Comparison of ENCODE assay signal across 1 cellular context in genomic region chr7:66493235-66494181, GRCh38.
TF ChIP-seq lines count a peak whose summit lies in the region.

No MANE protein-coding gene starts in this region.

TF ChIP-seq in GM23338, 12 proteins besides CTCF, POLR2A, EP300 and RAD21 (continued from another document):
- TF ChIP-seq, protein P1, sequence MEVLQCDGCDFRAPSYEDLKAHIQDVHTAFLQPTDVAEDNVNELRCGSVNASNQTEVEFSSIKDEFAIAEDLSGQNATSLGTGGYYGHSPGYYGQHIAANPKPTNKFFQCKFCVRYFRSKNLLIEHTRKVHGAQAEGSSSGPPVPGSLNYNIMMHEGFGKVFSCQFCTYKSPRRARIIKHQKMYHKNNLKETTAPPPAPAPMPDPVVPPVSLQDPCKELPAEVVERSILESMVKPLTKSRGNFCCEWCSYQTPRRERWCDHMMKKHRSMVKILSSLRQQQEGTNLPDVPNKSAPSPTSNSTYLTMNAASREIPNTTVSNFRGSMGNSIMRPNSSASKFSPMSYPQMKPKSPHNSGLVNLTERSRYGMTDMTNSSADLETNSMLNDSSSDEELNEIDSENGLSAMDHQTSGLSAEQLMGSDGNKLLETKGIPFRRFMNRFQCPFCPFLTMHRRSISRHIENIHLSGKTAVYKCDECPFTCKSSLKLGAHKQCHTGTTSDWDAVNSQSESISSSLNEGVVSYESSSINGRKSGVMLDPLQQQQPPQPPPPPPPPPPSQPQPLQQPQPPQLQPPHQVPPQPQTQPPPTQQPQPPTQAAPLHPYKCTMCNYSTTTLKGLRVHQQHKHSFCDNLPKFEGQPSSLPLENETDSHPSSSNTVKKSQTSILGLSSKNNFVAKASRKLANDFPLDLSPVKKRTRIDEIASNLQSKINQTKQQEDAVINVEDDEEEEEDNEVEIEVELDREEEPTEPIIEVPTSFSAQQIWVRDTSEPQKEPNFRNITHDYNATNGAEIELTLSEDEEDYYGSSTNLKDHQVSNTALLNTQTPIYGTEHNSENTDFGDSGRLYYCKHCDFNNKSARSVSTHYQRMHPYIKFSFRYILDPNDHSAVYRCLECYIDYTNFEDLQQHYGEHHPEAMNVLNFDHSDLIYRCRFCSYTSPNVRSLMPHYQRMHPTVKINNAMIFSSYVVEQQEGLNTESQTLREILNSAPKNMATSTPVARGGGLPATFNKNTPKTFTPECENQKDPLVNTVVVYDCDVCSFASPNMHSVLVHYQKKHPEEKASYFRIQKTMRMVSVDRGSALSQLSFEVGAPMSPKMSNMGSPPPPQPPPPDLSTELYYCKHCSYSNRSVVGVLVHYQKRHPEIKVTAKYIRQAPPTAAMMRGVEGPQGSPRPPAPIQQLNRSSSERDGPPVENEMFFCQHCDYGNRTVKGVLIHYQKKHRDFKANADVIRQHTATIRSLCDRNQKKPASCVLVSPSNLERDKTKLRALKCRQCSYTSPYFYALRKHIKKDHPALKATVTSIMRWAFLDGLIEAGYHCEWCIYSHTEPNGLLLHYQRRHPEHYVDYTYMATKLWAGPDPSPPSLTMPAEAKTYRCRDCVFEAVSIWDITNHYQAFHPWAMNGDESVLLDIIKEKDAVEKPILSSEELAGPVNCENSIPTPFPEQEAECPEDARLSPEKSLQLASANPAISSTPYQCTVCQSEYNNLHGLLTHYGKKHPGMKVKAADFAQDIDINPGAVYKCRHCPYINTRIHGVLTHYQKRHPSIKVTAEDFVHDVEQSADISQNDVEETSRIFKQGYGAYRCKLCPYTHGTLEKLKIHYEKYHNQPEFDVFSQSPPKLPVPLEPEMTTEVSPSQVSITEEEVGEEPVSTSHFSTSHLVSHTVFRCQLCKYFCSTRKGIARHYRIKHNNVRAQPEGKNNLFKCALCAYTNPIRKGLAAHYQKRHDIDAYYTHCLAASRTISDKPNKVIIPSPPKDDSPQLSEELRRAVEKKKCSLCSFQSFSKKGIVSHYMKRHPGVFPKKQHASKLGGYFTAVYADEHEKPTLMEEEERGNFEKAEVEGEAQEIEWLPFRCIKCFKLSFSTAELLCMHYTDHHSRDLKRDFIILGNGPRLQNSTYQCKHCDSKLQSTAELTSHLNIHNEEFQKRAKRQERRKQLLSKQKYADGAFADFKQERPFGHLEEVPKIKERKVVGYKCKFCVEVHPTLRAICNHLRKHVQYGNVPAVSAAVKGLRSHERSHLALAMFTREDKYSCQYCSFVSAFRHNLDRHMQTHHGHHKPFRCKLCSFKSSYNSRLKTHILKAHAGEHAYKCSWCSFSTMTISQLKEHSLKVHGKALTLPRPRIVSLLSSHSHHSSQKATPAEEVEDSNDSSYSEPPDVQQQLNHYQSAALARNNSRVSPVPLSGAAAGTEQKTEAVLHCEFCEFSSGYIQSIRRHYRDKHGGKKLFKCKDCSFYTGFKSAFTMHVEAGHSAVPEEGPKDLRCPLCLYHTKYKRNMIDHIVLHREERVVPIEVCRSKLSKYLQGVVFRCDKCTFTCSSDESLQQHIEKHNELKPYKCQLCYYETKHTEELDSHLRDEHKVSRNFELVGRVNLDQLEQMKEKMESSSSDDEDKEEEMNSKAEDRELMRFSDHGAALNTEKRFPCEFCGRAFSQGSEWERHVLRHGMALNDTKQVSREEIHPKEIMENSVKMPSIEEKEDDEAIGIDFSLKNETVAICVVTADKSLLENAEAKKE (CRISPR knock-in tag; IDR thresholded peaks at IDR 0.05), result no peak
- TF ChIP-seq NANOG (IDR thresholded peaks at IDR 0.05; ENCODE audit: borderline replicate concordance), result no peak
